11 cellular contexts compared by ENCODE assay signal in the genomic region with DNA sequence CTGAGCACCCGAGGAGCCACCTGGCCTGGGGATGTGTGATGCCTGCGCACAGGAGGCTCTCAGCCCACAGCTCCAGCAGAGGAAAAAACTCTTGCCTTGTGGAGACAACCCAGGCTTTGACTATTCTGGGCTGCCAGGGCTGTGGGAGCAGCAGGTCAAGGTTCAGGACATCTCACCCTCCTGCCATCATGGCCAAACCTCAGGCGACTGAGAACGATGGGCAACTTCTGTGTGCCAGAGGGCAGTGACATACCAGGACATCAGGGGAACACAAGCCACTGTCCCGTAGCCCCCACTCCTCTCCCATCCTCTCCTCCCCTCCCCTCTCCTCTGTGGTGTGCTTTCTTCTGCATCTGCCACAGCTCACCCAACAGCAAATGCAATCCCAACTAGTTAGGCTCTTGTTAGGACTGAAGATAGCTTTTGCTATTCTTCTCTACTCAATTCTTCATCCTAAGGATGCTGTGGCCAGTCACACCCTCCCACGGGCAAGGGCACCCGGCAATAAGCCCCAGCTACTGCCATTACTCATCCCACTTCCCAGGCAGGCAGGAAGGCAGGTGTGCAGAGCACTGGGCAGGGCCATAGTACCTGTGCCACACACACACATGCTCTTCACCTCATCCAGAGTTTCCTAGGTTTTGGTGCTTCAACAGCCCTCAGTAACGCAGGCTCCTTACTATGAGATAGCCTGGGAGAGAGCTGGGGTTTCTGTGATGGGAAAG. TPM values are rescaled to one million over a fixed set of nuclear protein-coding genes. Genes with fewer than 3 reads are reported as not detected.
DNase-seq lines count a peak whose midpoint lies in the region; ATAC-seq and TF ChIP-seq lines count a peak whose summit lies in the region.
"Had no signal": no experiment of that assay in that cellular context is flagged by ENCODE, and none has a peak within 500 bp of the region (broad histone marks: within the 10 kb centered on the region; RNA-seq: fewer than 3 reads in every experiment).

No MANE protein-coding gene starts in this region.

- intact Hi-C loops in mammary epithelial cell (cut with micrococcal nuclease) = loop anchor here (2.0 kb wide), 1 partner anchor 16 kb away; no protein-coding TSS in a partner anchor
- intact Hi-C loops in naive thymus-derived CD4-positive, alpha-beta T cell (cut with micrococcal nuclease) = no loop called here

- dilution Hi-C loops in mammary epithelial cell (cut with HindIII; ENCODE audit: low sequenced_read_pairs) = no loop called here

- ATAC-seq in naive thymus-derived CD4-positive, alpha-beta T cell = no peak
- no peak for ATAC-seq in HG02852 (IDR thresholded peaks at IDR 0.05; ENCODE audit: unreplicated experiment)
- ATAC-seq in HG03097 (IDR thresholded peaks at IDR 0.05; ENCODE audit: low FRiP score, unreplicated experiment) = no peak

- H3K27me3 Mint-ChIP-seq in naive thymus-derived CD4-positive, alpha-beta T cell = no peaks in the 10 kb centered on the region

- H3K79me2 ChIP-seq in mammary epithelial cell (ENCODE audit: insufficient read depth, low read length) = peaks cover 99% of the 10 kb centered on the region

- H3K4me3 ChIP-seq in mammary epithelial cell (replicated peaks in 1 of 3; ENCODE audit: insufficient read depth in 1 of 3, low read depth in 2 of 3, low read length in 3 of 3) = no peak overlapping the region
- no peak overlapping the region for H3K4me3 ChIP-seq in naive thymus-derived CD4-positive, alpha-beta T cell (ENCODE audit: low read length)

- DNase-seq in DMS53 treated with DMSO at 0.1 percent for 48 hours (lab: John Stamatoyannopoulos, UW; ENCODE audit: unreplicated experiment) (peak; percentile 49), mammary epithelial cell (peak; percentile 57), midbrain (lab: John Stamatoyannopoulos, UW) (no peak)
- DNase-seq in naive thymus-derived CD4-positive, alpha-beta T cell = no peak
- no peak for DNase-seq in central memory CD4-positive, alpha-beta T cell
- DNase-seq: DMS79 treated with DMSO at 0.1 percent for 48 hours; NK-92 treated with Interleukin-12 subunit alpha and Interleukin-12 subunit beta, amount 100 ng/mL, for 24 hours had no signal

- peaks cover 0 to 4% (median 0%) of the 10 kb centered on the region in 5 donors for H3K36me3 Mint-ChIP-seq in naive thymus-derived CD4-positive, alpha-beta T cell

- no peaks in the 10 kb centered on the region for H3K36me3 ChIP-seq in mammary epithelial cell (ENCODE audit: insufficient read depth, low read length)
- H3K36me3 ChIP-seq in naive thymus-derived CD4-positive, alpha-beta T cell (ENCODE audit: control insufficient read depth in 2 of 3, insufficient read depth in 3 of 3, low read length in 3 of 3) = peaks cover 0 to 6% (median 0%) of the 10 kb centered on the region in 3 experiments

- H3K4me2 ChIP-seq in mammary epithelial cell (ENCODE audit: insufficient read depth, low read depth, low read length) = no peak overlapping the region
- H3K4me2 ChIP-seq: KMS-11 had no signal

- peaks cover 35% of the 10 kb centered on the region for H3K4me1 ChIP-seq in mammary epithelial cell (ENCODE audit: insufficient read depth, low read length)
- peaks cover 45 to 86% of the 10 kb centered on the region in 2 donors for H3K4me1 ChIP-seq in naive thymus-derived CD4-positive, alpha-beta T cell (ENCODE audit: control insufficient read depth in 2 of 2, insufficient read depth in 2 of 2, low read length in 2 of 2)

- peak overlapping the region in 6 of 9 donors; percentile 41 to 72 (median 56) for H3K27ac Mint-ChIP-seq in naive thymus-derived CD4-positive, alpha-beta T cell

- in situ Hi-C loops in mammary epithelial cell (cut with MboI; ENCODE audit: low sequenced_read_pairs in 2 of 2) = no loop called here

- no peaks in the 10 kb centered on the region for H3K9me3 Mint-ChIP-seq in naive thymus-derived CD4-positive, alpha-beta T cell

- CTCF ChIA-PET in mammary epithelial cell (lab: Charles Lee; ENCODE audit: low non-redundant PET) = no interaction called here
- CTCF ChIA-PET in naive thymus-derived CD4-positive, alpha-beta T cell (lab: Charles Lee) = interaction anchor here (0.7 to 0.9 kb wide), 2 partner anchors 15 to 369 kb away, joined by 3 read pairs; no protein-coding TSS in a partner anchor

- H3K27ac ChIP-seq in 22Rv1 (peak overlapping the region; percentile 86), mammary epithelial cell (ENCODE audit: insufficient read depth, low read depth, low read length) (no peak overlapping the region)
- H3K27ac ChIP-seq in naive thymus-derived CD4-positive, alpha-beta T cell (ENCODE audit: low read depth, low read length) = no peak overlapping the region
- H3K27ac ChIP-seq: KMS-11 had no signal

- BruUV-seq in mammary epithelial cell (replicated peaks; lab: Mats Ljungman, UMichigan) = no TSS peak

- no peak overlapping the region for H2AFZ ChIP-seq in mammary epithelial cell (ENCODE audit: low read depth, low read length)

- H4K20me1 ChIP-seq in mammary epithelial cell (ENCODE audit: insufficient read depth, low read length) = peaks cover 17% of the 10 kb centered on the region

- no peaks in the 10 kb centered on the region for H3K9me3 ChIP-seq in mammary epithelial cell (replicated peaks; ENCODE audit: insufficient read depth, low read length)
- no peaks in the 10 kb centered on the region for H3K9me3 ChIP-seq in naive thymus-derived CD4-positive, alpha-beta T cell (ENCODE audit: control insufficient read depth in 2 of 3, low read length in 3 of 3)

- no peaks in the 10 kb centered on the region for H3K27me3 ChIP-seq in mammary epithelial cell (ENCODE audit: insufficient read depth, low read length)
- H3K27me3 ChIP-seq in naive thymus-derived CD4-positive, alpha-beta T cell (ENCODE audit: control insufficient read depth in 2 of 2, insufficient read depth in 2 of 2, low read length in 2 of 2) = no peaks in the 10 kb centered on the region

- peak overlapping the region in 2 of 10 donors; percentile 34 to 77 for H3K4me3 Mint-ChIP-seq in naive thymus-derived CD4-positive, alpha-beta T cell

- no peak for TF ChIP-seq CTCF in 22Rv1 (IDR thresholded peaks at IDR 0.05)
- no peak for TF ChIP-seq CTCF in mammary epithelial cell (conservative IDR thresholded peaks at IDR 0.05 in 1 of 2, IDR thresholded peaks at IDR 0.05 in 1 of 2; ENCODE audit: extremely low read depth in 1 of 2, insufficient read depth in 1 of 2, low read depth in 1 of 2, low read length in 2 of 2)

- WGBS in mammary epithelial cell (ENCODE audit: low coverage, missing lambda C conversion rate) = 30% methylated on average over 3 of the region's 8 CpGs

- H3K9ac ChIP-seq in mammary epithelial cell (ENCODE audit: insufficient read depth, low read length) = no peak overlapping the region
- H3K9ac ChIP-seq: KMS-11 had no signal

- peaks cover 62 to 95% (median 74%) of the 10 kb centered on the region in 7 donors for H3K4me1 Mint-ChIP-seq in naive thymus-derived CD4-positive, alpha-beta T cell

- POLR2A ChIA-PET in naive thymus-derived CD4-positive, alpha-beta T cell (lab: Charles Lee) = interaction anchor here (2.0 kb wide), 1 partner anchor 83 kb away, joined by 7 read pairs; a partner anchor contains a TSS

RNA-seq across cellular contexts. Expression of a gene that starts 16.8 kb away (rescaled TPM):
- total RNA-seq in mammary epithelial cell = 10 to 100 TPM; 17.3 to 27.7 TPM
- polyA plus RNA-seq in mammary epithelial cell = 9.5 TPM
- polyA minus RNA-seq in mammary epithelial cell = 10.9 TPM
- total RNA-seq in naive thymus-derived CD4-positive, alpha-beta T cell = 10 to 100 TPM; 18.9 to 70.4 (median 25.0) TPM
- 10 to 100 TPM in 1 of 2 donors, 1 to 10 TPM in 1; 8.9 to 12.6 TPM for polyA plus RNA-seq in naive thymus-derived CD4-positive, alpha-beta T cell

RNA-seq across cellular contexts. Expression of a gene that starts 38.3 kb away (rescaled TPM):
- 100 to 1,000 TPM; 201 to 213 TPM for total RNA-seq in mammary epithelial cell
- polyA plus RNA-seq in mammary epithelial cell = 165 TPM
- 75.5 TPM for polyA minus RNA-seq in mammary epithelial cell
- total RNA-seq in naive thymus-derived CD4-positive, alpha-beta T cell = 100 to 1,000 TPM; 137 to 241 (median 221) TPM
- 100 to 1,000 TPM in 1 of 2 donors, 10 to 100 TPM in 1; 96.9 to 155 TPM for polyA plus RNA-seq in naive thymus-derived CD4-positive, alpha-beta T cell

RNA-seq across cellular contexts. Expression of a gene that starts 52.6 kb away (rescaled TPM):
- total RNA-seq in mammary epithelial cell = 10 to 100 TPM; 83.9 to 98.2 TPM
- 159 TPM for polyA plus RNA-seq in mammary epithelial cell
- polyA minus RNA-seq in mammary epithelial cell = 97.3 TPM
- 100 to 1,000 TPM in 2 of 5 experiments, 10 to 100 TPM in 3; 74.7 to 108 (median 99.9) TPM for total RNA-seq in naive thymus-derived CD4-positive, alpha-beta T cell
- polyA plus RNA-seq in naive thymus-derived CD4-positive, alpha-beta T cell = 10 to 100 TPM; 70.3 to 78.5 TPM

Comparison
In these comparisons a context has a peak if more than half of its experiments do, and no peak if none do; other contexts are left out.
1. DNase-seq: peak in DMS53 treated with DMSO at 0.1 percent for 48 hours (single experiment) and mammary epithelial cell (single experiment); none in naive thymus-derived CD4-positive, alpha-beta T cell (0 of 9), midbrain (single experiment) and central memory CD4-positive, alpha-beta T cell (single experiment).